In genomic region chr12:32399373-32400113, GRCh38 we compare ENCODE assay signal across 8 cellular contexts. TPM values are rescaled to one million over a fixed set of nuclear protein-coding genes. Genes with fewer than 3 reads are reported as not detected.
DNase-seq lines count a peak whose midpoint lies in the region; ATAC-seq and TF ChIP-seq lines count a peak whose summit lies in the region.

Gene FGD4 (plus strand): TSS chr12:32399558.

- ATAC-seq in GM19035 (IDR thresholded peaks at IDR 0.05; ENCODE audit: unreplicated experiment) (peak; percentile 91), HG03159 (IDR thresholded peaks at IDR 0.05; ENCODE audit: unreplicated experiment) (peak; percentile 85), left lobe of liver (peak; percentile 93)

- H3K36me3 ChIP-seq in BLaER1 (no peaks in the 10 kb centered on the region), WERI-Rb-1 (no peaks in the 10 kb centered on the region)

- H3K27ac ChIP-seq in BLaER1 (peak within 1 kb of the TSS; percentile 62), WERI-Rb-1 (peak within 1 kb of the TSS; percentile 25), dorsolateral prefrontal cortex (peak within 1 kb of the TSS in 39 of 59 donors; percentile 1 to 87 (median 40))

- intact Hi-C loops in dorsolateral prefrontal cortex (cut with DNase I) = loop anchor here in 1 of 2 donors (10.0 kb wide), 1 partner anchor 55 kb away; no protein-coding TSS in a partner anchor

- H3K9me3 ChIP-seq in BLaER1 (no peaks in the 10 kb centered on the region), WERI-Rb-1 (ENCODE audit: severe bottlenecking) (no peaks in the 10 kb centered on the region)

- peak within 1 kb of the TSS; percentile 100 for H3K4me2 ChIP-seq in BLaER1

- H3K27me3 ChIP-seq in BLaER1 = peaks cover 10% of the 10 kb centered on the region
- H3K27me3 ChIP-seq in WERI-Rb-1 (ENCODE audit: insufficient read depth, low read depth, severe bottlenecking) = no peaks in the 10 kb centered on the region
- no peaks in the 10 kb centered on the region for H3K27me3 ChIP-seq in dorsolateral prefrontal cortex

- H3K4me3 ChIP-seq in BLaER1 = peak within 1 kb of the TSS; percentile 83
- H3K4me3 ChIP-seq in WERI-Rb-1 (ENCODE audit: low read depth, low read length) = peak within 1 kb of the TSS; percentile 77
- peak within 1 kb of the TSS; percentile 48 to 87 (median 78) for H3K4me3 ChIP-seq in dorsolateral prefrontal cortex

- peaks cover 13% of the 10 kb centered on the region for H3K4me1 ChIP-seq in BLaER1

- TF ChIP-seq CTCF in WERI-Rb-1 (IDR thresholded peaks at IDR 0.05; ENCODE audit: low read depth, low read length) (peak; percentile 72), dorsolateral prefrontal cortex (IDR thresholded peaks at IDR 0.05 in 54 of 56, conservative IDR thresholded peaks at IDR 0.05 in 2 of 56; ENCODE audit: low read depth in 1 of 56, partially characterized antibody in 56 of 56) (peak in 49 of 56 donors; percentile 17 to 60 (median 40))

- peak within 1 kb of the TSS; percentile 67 for H3K9ac ChIP-seq in BLaER1

- DNase-seq in NCI-H2171 (lab: John Stamatoyannopoulos, UW) (peak; percentile 81), WERI-Rb-1 (peak; percentile 87), dorsolateral prefrontal cortex (peak; percentile 56 to 83 (median 76)), left lobe of liver (ENCODE audit: low spot score) (peak; percentile 97)
- DNase-seq in stimulated activated CD4-positive, alpha-beta T cell treated with anti-CD3 and anti-CD28 coated beads, Interleukin-15, amount 100 ng/mL, for 48 hours (ENCODE audit: low read depth in 2 of 2) = peak; percentile 19 to 39

- H4K20me1 ChIP-seq in BLaER1 = no peaks in the 10 kb centered on the region

RNA-seq across cellular contexts. Expression of gene FGD4, which starts in this region (rescaled TPM):
- total RNA-seq in dorsolateral prefrontal cortex (10 to 100 TPM; 23.1 to 59.4 (median 37.2) TPM), left lobe of liver (21.6 TPM)

Comparison
In these comparisons a context has a peak if more than half of its experiments do, and no peak if none do; other contexts are left out.
1. Peak in every context shown above with its lines: DNase-seq, ATAC-seq, H3K4me3 ChIP-seq and H3K27ac ChIP-seq.
2. DNase-seq: peak in every context shown above with its lines; median percentile 97 in left lobe of liver; 87 in WERI-Rb-1; 81 in NCI-H2171; 76 in dorsolateral prefrontal cortex; 29 in stimulated activated CD4-positive, alpha-beta T cell treated with anti-CD3 and anti-CD28 coated beads, Interleukin-15, amount 100 ng/mL, for 48 hours.